Comparison of ENCODE assay signal across 10 cellular contexts in the genomic region with DNA sequence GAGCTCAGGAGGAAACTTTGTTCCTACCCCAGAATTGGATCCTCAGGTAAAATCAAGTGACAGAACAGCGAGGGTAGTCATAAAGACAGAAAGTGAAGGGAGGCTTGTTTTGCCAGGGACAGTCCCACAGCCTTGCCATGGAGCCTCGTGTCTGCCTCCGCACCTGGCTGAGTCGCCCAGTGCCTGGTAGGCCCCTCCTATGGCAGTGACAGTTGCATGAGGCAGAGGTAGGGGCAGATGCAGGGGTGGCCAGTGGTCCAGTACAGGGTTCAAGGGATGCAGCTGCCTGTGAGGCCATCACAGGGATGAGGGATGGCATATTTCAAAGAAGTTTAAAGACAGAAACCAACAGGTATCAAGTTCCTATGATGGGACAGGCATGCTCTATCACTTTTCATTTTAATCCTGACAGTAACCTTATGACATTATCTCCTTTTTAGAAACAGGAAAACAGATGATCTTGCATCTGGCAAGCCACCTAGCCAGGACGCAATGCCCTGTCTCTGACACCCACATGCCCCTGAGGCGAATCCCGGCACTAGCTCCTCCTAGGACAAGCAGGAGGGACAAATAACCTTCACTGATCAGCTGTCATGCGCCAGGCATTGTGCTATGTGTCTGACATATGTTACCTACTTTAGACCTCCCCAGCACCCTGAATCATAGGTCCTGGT.
DNase-seq lines count a peak whose midpoint lies in the region; ATAC-seq and TF ChIP-seq lines count a peak whose summit lies in the region.
"Had no signal": no experiment of that assay in that cellular context is flagged by ENCODE, and none has a peak within 500 bp of the region (broad histone marks: within the 10 kb centered on the region; RNA-seq: fewer than 3 reads in every experiment).

No MANE protein-coding gene starts in this region.

- H3K4me1 ChIP-seq in OCI-LY7 (ENCODE audit: insufficient read depth, low read length, poor library complexity, severe bottlenecking) (peaks cover 77% of the 10 kb centered on the region), right lobe of liver (peaks cover 0 to 68% (median 30%) of the 10 kb centered on the region in 4 donors)

- POLR2A ChIA-PET in OCI-LY7 (lab: Charles Lee) = interaction anchor here (0.6 to 7.5 kb wide), 15 partner anchors 8 to 192 kb away, joined by 3 to 117 read pairs (median 4); no protein-coding TSS in a partner anchor

- CTCF ChIA-PET in OCI-LY7 (lab: Charles Lee; ENCODE audit: unreplicated experiment) = interaction anchor here (0.5 to 0.8 kb wide), 2 partner anchors 8 to 17 kb away, joined by 3 read pairs; no protein-coding TSS in a partner anchor

- intact Hi-C loops in OCI-LY7 (cut with micrococcal nuclease; ENCODE audit: unreplicated experiment) = loop anchor here (1.0 kb wide), 1 partner anchor 31 kb away; no protein-coding TSS in a partner anchor
- intact Hi-C loops in right lobe of liver (cut with DNase I) = loop anchor here (5.0 kb wide), 1 partner anchor 37 kb away; no protein-coding TSS in a partner anchor

- no peak for TF ChIP-seq POLR2A in right lobe of liver (IDR thresholded peaks at IDR 0.05)

- BruUV-seq in OCI-LY7 (replicated peaks; lab: Mats Ljungman, UMichigan) = no TSS peak

- 38% methylated on average over 5 of the region's 8 CpGs for WGBS in right lobe of liver (ENCODE audit: insufficient coverage, low coverage, low lambda C conversion rate, missing lambda C conversion rate)

- H2AFZ ChIP-seq in OCI-LY7 (ENCODE audit: low read length) = peak overlapping the region; percentile 87; the same call in 1 of the 2 replicates

- no peak for TF ChIP-seq CTCF in OCI-LY7 (conservative IDR thresholded peaks at IDR 0.05; ENCODE audit: low read length)
- no peak for TF ChIP-seq CTCF in right lobe of liver (IDR thresholded peaks at IDR 0.05)

- no peaks in the 10 kb centered on the region for H3K79me2 ChIP-seq in OCI-LY7 (ENCODE audit: insufficient read depth, low read depth, low read length)

- peak overlapping the region; percentile 80 for H3K4me2 ChIP-seq in OCI-LY7 (ENCODE audit: low read length)

- H3K9me2 ChIP-seq in OCI-LY7 (ENCODE audit: insufficient read depth, low read length) = no peaks in the 10 kb centered on the region

- no peak overlapping the region for H3K27ac ChIP-seq in OCI-LY7 (ENCODE audit: low read depth, low read length, poor library complexity, severe bottlenecking)
- peak overlapping the region; percentile 86 to 95 (median 93) for H3K27ac ChIP-seq in right lobe of liver

- no peaks in the 10 kb centered on the region for H3K9me3 ChIP-seq in OCI-LY7 (ENCODE audit: low read length)
- H3K9me3 ChIP-seq in right lobe of liver = no peaks in the 10 kb centered on the region

- no peaks in the 10 kb centered on the region for H3K36me3 ChIP-seq in OCI-LY7 (ENCODE audit: insufficient read depth, low read length)
- H3K36me3 ChIP-seq in right lobe of liver = no peaks in the 10 kb centered on the region

- DNase-seq in activated T-cell treated with anti-CD3 and anti-CD28 coated beads for 48 hours (ENCODE audit: low read depth) = peak; percentile 20
- no peak for DNase-seq in activated T-cell treated with anti-CD3 and anti-CD28 coated beads, Interleukin-2, amount 50 U/mL, for 1 hour
- DNase-seq in OCI-LY7 (ENCODE audit: low spot score) = no peak
- peak in 2 of 3 donors; percentile 65 to 69 for DNase-seq in right lobe of liver
- peak; percentile 41 for DNase-seq in stimulated activated naive CD8-positive, alpha-beta T cell treated with anti-CD3 and anti-CD28 coated beads, Interleukin-15, Interleukin-2, amounts not matched to agents 100 U/mL and 50 U/mL, for 24 hours
- no peak for DNase-seq in occipital lobe (lab: John Stamatoyannopoulos, UW)
- DNase-seq: dermis blood vessel endothelial cell, midbrain had no signal

- H3K4me3 ChIP-seq in OCI-LY7 (ENCODE audit: low read depth, low read length, poor library complexity, severe bottlenecking) (no peak overlapping the region), right lobe of liver (no peak overlapping the region)

- ATAC-seq in right lobe of liver (peak in 1 of 4 donors; percentile 15), HG03432 (IDR thresholded peaks at IDR 0.05; ENCODE audit: unreplicated experiment) (no peak), HG03342 (IDR thresholded peaks at IDR 0.05; ENCODE audit: unreplicated experiment) (no peak)
- ATAC-seq in stimulated activated naive CD8-positive, alpha-beta T cell treated with anti-CD3 and anti-CD28 coated beads, Interleukin-15, Interleukin-2, amounts not matched to agents 100 U/mL and 50 U/mL, for 24 hours = peak; percentile 51

- no peaks in the 10 kb centered on the region for H4K20me1 ChIP-seq in OCI-LY7 (ENCODE audit: insufficient read depth, low read length)

- no peaks in the 10 kb centered on the region for H3K27me3 ChIP-seq in right lobe of liver

Comparison
In these comparisons a context has a peak if more than half of its experiments do, and no peak if none do; other contexts are left out.
1. DNase-seq: peak in activated T-cell treated with anti-CD3 and anti-CD28 coated beads for 48 hours (single experiment), right lobe of liver (2 of 3) and stimulated activated naive CD8-positive, alpha-beta T cell treated with anti-CD3 and anti-CD28 coated beads, Interleukin-15, Interleukin-2, amounts not matched to agents 100 U/mL and 50 U/mL, for 24 hours (single experiment); none in activated T-cell treated with anti-CD3 and anti-CD28 coated beads, Interleukin-2, amount 50 U/mL, for 1 hour (single experiment), OCI-LY7 (single experiment) and occipital lobe (single experiment).